1 cellular context compared by ENCODE assay signal in the genomic region with DNA sequence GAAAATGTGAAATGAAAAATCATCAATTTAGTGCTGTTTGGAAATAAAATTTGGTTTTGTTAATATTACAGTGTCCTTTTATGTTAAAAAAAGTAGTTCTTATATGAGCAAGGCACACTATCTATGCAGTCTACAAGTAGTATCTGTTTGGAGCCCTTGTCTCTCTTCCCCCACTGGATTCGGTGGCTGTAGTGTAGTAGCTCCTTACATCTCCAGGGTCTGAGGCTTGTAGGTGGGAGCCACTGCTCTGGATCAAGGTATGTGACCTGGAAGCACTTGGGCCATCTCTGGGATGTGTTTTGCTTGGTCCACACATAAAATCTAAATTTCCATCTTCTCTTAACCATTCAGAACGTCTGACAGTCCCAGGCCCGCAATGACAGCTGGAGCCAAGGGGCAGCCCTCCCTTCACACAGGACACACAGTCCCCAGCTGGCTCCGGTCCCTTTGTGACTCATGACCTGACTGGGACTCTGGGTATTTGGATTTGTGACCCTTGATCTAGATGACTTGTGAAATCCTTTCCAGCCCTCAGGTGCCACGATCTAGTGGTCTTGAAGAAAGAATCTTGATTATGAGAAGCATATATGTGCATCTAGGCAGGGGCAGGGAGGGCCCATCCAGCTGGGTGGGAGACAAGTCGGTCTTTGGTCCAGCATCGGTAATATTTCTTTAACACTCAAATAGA.
TF ChIP-seq lines count a peak whose summit lies in the region.

No MANE protein-coding gene starts in this region.

TF ChIP-seq in HepG2, 621 proteins besides CTCF, POLR2A, EP300 and RAD21 (continued from another document and continues in another):
- no peak for TF ChIP-seq ZNF646 (CRISPR knock-in tag; IDR thresholded peaks at IDR 0.05)
- no peak for TF ChIP-seq GPN1 (CRISPR knock-in tag; IDR thresholded peaks at IDR 0.05; ENCODE audit: borderline replicate concordance)
- no peak for TF ChIP-seq MTF1 (CRISPR knock-in tag; IDR thresholded peaks at IDR 0.05)
- TF ChIP-seq FOXM1 (CRISPR knock-in tag; IDR thresholded peaks at IDR 0.05): no peak
- TF ChIP-seq E2F2 (CRISPR knock-in tag; IDR thresholded peaks at IDR 0.05; ENCODE audit: borderline replicate concordance): no peak
- TF ChIP-seq MXD3 (CRISPR knock-in tag; IDR thresholded peaks at IDR 0.05): no peak
- TF ChIP-seq DNMT3B (CRISPR knock-in tag; conservative IDR thresholded peaks at IDR 0.05): no peak
- TF ChIP-seq U2AF1 (optimal IDR thresholded peaks at IDR 0.05; ENCODE audit: low read depth, low read length): no peak
- TF ChIP-seq ZNF451 (CRISPR knock-in tag; IDR thresholded peaks at IDR 0.05): no peak
- peak; percentile 36; the same call in 1 of the 2 replicates for TF ChIP-seq SOX13 (IDR thresholded peaks at IDR 0.05)
- peak in 1 of 2 experiments; percentile 79; a peak in 1 of 4 replicates for TF ChIP-seq SOX13 (CRISPR knock-in tag; conservative IDR thresholded peaks at IDR 0.05 in 1 of 2, IDR thresholded peaks at IDR 0.05 in 1 of 2)
- TF ChIP-seq ZNF431 (CRISPR knock-in tag; IDR thresholded peaks at IDR 0.05; ENCODE audit: borderline replicate concordance, low read depth): no peak
- no peak for TF ChIP-seq ADNP (CRISPR knock-in tag; IDR thresholded peaks at IDR 0.05)
- TF ChIP-seq MNT (IDR thresholded peaks at IDR 0.05): no peak
- no peak for TF ChIP-seq AFF4 (CRISPR knock-in tag; IDR thresholded peaks at IDR 0.05)
- TF ChIP-seq DMTF1 (CRISPR knock-in tag; IDR thresholded peaks at IDR 0.05): no peak
- no peak for TF ChIP-seq HMGA1 (CRISPR knock-in tag; conservative IDR thresholded peaks at IDR 0.05)
- no peak for TF ChIP-seq PAF1 (CRISPR knock-in tag; IDR thresholded peaks at IDR 0.05)
- TF ChIP-seq HNRNPUL1 (IDR thresholded peaks at IDR 0.05; ENCODE audit: low read depth, low read length): no peak
- TF ChIP-seq ZBTB7B (CRISPR knock-in tag; IDR thresholded peaks at IDR 0.05): peak; percentile 61; the same call in 1 of the 2 replicates
- TF ChIP-seq PCBP1 (IDR thresholded peaks at IDR 0.05; ENCODE audit: borderline replicate concordance, low read depth, low read length): no peak
- no peak for TF ChIP-seq ZSCAN30 (CRISPR knock-in tag; IDR thresholded peaks at IDR 0.05)
- 0 out of 2 replicates have a peak, but pooled peaks have one; percentile 33 for TF ChIP-seq ZNF136 (CRISPR knock-in tag; IDR thresholded peaks at IDR 0.05; ENCODE audit: low read depth)
- TF ChIP-seq ZNF232 (CRISPR knock-in tag; IDR thresholded peaks at IDR 0.05; ENCODE audit: borderline replicate concordance): no peak
- no peak for TF ChIP-seq ZBTB1 (CRISPR knock-in tag; IDR thresholded peaks at IDR 0.05; ENCODE audit: borderline replicate concordance)
- TF ChIP-seq ZNF567 (CRISPR knock-in tag; IDR thresholded peaks at IDR 0.05; ENCODE audit: borderline replicate concordance): no peak
- peak; percentile 15; the same call in 1 of the 2 replicates for TF ChIP-seq ELF1 (CRISPR knock-in tag; IDR thresholded peaks at IDR 0.05)
- TF ChIP-seq SP2 (CRISPR knock-in tag; IDR thresholded peaks at IDR 0.05): no peak
- TF ChIP-seq TEAD3 (CRISPR knock-in tag; optimal IDR thresholded peaks at IDR 0.05; ENCODE audit: borderline replicate concordance): peak; percentile 82
- no peak for TF ChIP-seq ZNF160 (CRISPR knock-in tag; IDR thresholded peaks at IDR 0.05)
- TF ChIP-seq ARHGAP35 (CRISPR knock-in tag; IDR thresholded peaks at IDR 0.05; ENCODE audit: borderline replicate concordance): no peak
- TF ChIP-seq ESRRA (CRISPR knock-in tag; IDR thresholded peaks at IDR 0.05; ENCODE audit: low read depth): no peak
- TF ChIP-seq MXD4 (CRISPR knock-in tag; IDR thresholded peaks at IDR 0.05): no peak
- no peak for TF ChIP-seq TRIM24 (CRISPR knock-in tag; IDR thresholded peaks at IDR 0.05)
- no peak for TF ChIP-seq NRL (CRISPR knock-in tag; IDR thresholded peaks at IDR 0.05; ENCODE audit: borderline replicate concordance)
- TF ChIP-seq TCF12 (IDR thresholded peaks at IDR 0.05): no peak
- no peak for TF ChIP-seq TCF12 (CRISPR knock-in tag; IDR thresholded peaks at IDR 0.05)
- no peak for TF ChIP-seq GTF2F1 (IDR thresholded peaks at IDR 0.05; ENCODE audit: low read length)
- TF ChIP-seq ZNF761 (CRISPR knock-in tag; conservative IDR thresholded peaks at IDR 0.05): no peak
- peak; percentile 82 for TF ChIP-seq ETV5 (CRISPR knock-in tag; IDR thresholded peaks at IDR 0.05; ENCODE audit: borderline replicate concordance)
- peak; percentile 17; the same call in 1 of the 2 replicates for TF ChIP-seq GMEB1 (CRISPR knock-in tag; IDR thresholded peaks at IDR 0.05; ENCODE audit: borderline replicate concordance)
- TF ChIP-seq NR3C1 (CRISPR knock-in tag; IDR thresholded peaks at IDR 0.05): no peak
- no peak for TF ChIP-seq POLR2AphosphoS5 (IDR thresholded peaks at IDR 0.05; ENCODE audit: low read depth, low read length)
